8 cellular contexts compared by ENCODE assay signal in genomic region chr10:132408367-132408781, GRCh38. TPM values are rescaled to one million over a fixed set of nuclear protein-coding genes. Genes with fewer than 3 reads are reported as not detected.
DNase-seq lines count a peak whose midpoint lies in the region; ATAC-seq and TF ChIP-seq lines count a peak whose summit lies in the region.

No MANE protein-coding gene starts in this region.

- peak; percentile 42 for ATAC-seq in activated CD8-positive, alpha-beta memory T cell treated with anti-CD3 and anti-CD28 coated beads, Interleukin-2, amount 10 ng/mL, durations not matched to agents 7 days and 5 days

- peaks cover 4% of the 10 kb centered on the region for H3K36me3 Mint-ChIP-seq in activated CD8-positive, alpha-beta memory T cell treated with anti-CD3 and anti-CD28 coated beads, Interleukin-2, amount 10 ng/mL, durations not matched to agents 7 days and 5 days
- H3K36me3 Mint-ChIP-seq in mesothelial cell of epicardium, result peaks cover 6% of the 10 kb centered on the region
- peaks cover 4% of the 10 kb centered on the region for H3K36me3 Mint-ChIP-seq in type B pancreatic cell

- peak overlapping the region; percentile 59 for H3K27ac Mint-ChIP-seq in activated CD8-positive, alpha-beta memory T cell treated with anti-CD3 and anti-CD28 coated beads, Interleukin-2, amount 10 ng/mL, durations not matched to agents 7 days and 5 days
- H3K27ac Mint-ChIP-seq in mesothelial cell of epicardium, result peak overlapping the region; percentile 99
- H3K27ac Mint-ChIP-seq in type B pancreatic cell, result peak overlapping the region; percentile 99

- H3K4me1 ChIP-seq in duodenal mucosa (ENCODE audit: control insufficient read depth in 1 of 2, insufficient read depth in 2 of 2, low read length in 2 of 2), result peaks cover 43% of the 10 kb centered on the region in 2 donors
- H3K4me1 ChIP-seq in HAP-1, result no peaks in the 10 kb centered on the region; the same call in 1 of the 2 replicates

- TF ChIP-seq CTCF in mesothelial cell of epicardium (IDR thresholded peaks at IDR 0.05; ENCODE audit: unreplicated experiment) (no peak), type B pancreatic cell (conservative IDR thresholded peaks at IDR 0.05) (no peak)

- H3K4me3 ChIP-seq in duodenal mucosa (ENCODE audit: low read depth in 1 of 2, low read length in 2 of 2), result peak overlapping the region; percentile 50 to 51
- H3K4me3 ChIP-seq in HAP-1, result no peak overlapping the region

- peak overlapping the region; percentile 70 to 71 for H3K9ac ChIP-seq in duodenal mucosa (ENCODE audit: low read depth in 1 of 2, low read length in 2 of 2)

- CTCF ChIA-PET in activated CD8-positive, alpha-beta memory T cell treated with anti-CD3 and anti-CD28 coated beads, Interleukin-2, amount 10 ng/mL, durations not matched to agents 7 days and 5 days (lab: Charles Lee), result interaction anchor here (1.3 kb wide), 1 partner anchor 39 kb away, joined by 4 read pairs; no protein-coding TSS in a partner anchor

- no peaks in the 10 kb centered on the region for H3K27me3 Mint-ChIP-seq in activated CD8-positive, alpha-beta memory T cell treated with anti-CD3 and anti-CD28 coated beads, Interleukin-2, amount 10 ng/mL, durations not matched to agents 7 days and 5 days
- H3K27me3 Mint-ChIP-seq in mesothelial cell of epicardium (ENCODE audit: low read depth) (no peaks in the 10 kb centered on the region), type B pancreatic cell (no peaks in the 10 kb centered on the region)

- H3K27ac ChIP-seq in duodenal mucosa (ENCODE audit: low read depth, low read length), result peak overlapping the region; percentile 73

- H3K9me3 Mint-ChIP-seq in activated CD8-positive, alpha-beta memory T cell treated with anti-CD3 and anti-CD28 coated beads, Interleukin-2, amount 10 ng/mL, durations not matched to agents 7 days and 5 days (ENCODE audit: low read depth), result no peaks in the 10 kb centered on the region
- H3K9me3 Mint-ChIP-seq in mesothelial cell of epicardium, result no peaks in the 10 kb centered on the region
- no peaks in the 10 kb centered on the region for H3K9me3 Mint-ChIP-seq in type B pancreatic cell

- H3K27me3 ChIP-seq in duodenal mucosa (ENCODE audit: control insufficient read depth in 1 of 2, insufficient read depth in 2 of 2, low read length in 2 of 2), result no peaks in the 10 kb centered on the region
- H3K27me3 ChIP-seq in HAP-1 (ENCODE audit: low read depth), result no peaks in the 10 kb centered on the region

- H3K9me3 ChIP-seq in duodenal mucosa (ENCODE audit: control insufficient read depth in 1 of 2, low read length in 2 of 2) (no peaks in the 10 kb centered on the region), HAP-1 (no peaks in the 10 kb centered on the region)

- H3K36me3 ChIP-seq in duodenal mucosa (ENCODE audit: control insufficient read depth in 1 of 2, insufficient read depth in 2 of 2, low read length in 2 of 2) (peaks cover 0 to 14% of the 10 kb centered on the region in 2 donors), HAP-1 (replicated peaks) (peaks cover 23% of the 10 kb centered on the region)

- H3K4me1 Mint-ChIP-seq in activated CD8-positive, alpha-beta memory T cell treated with anti-CD3 and anti-CD28 coated beads, Interleukin-2, amount 10 ng/mL, durations not matched to agents 7 days and 5 days, result peaks cover 9% of the 10 kb centered on the region
- peaks cover 69% of the 10 kb centered on the region for H3K4me1 Mint-ChIP-seq in mesothelial cell of epicardium
- peaks cover 23% of the 10 kb centered on the region for H3K4me1 Mint-ChIP-seq in type B pancreatic cell (ENCODE audit: unreplicated experiment)

- DNase-seq in activated CD8-positive, alpha-beta memory T cell treated with anti-CD3 and anti-CD28 coated beads, Interleukin-2, amount 10 ng/mL, durations not matched to agents 7 days and 5 days, result no peak
- no peak for DNase-seq in activated CD8-positive, alpha-beta memory T cell treated with anti-CD3 and anti-CD28 coated beads, Interleukin-2, amount 50 U/mL, for 48 hours
- no peak for DNase-seq in mesothelial cell of epicardium (ENCODE audit: low spot score in 2 of 2, unreplicated experiment in 2 of 2)
- DNase-seq in type B pancreatic cell (ENCODE audit: extremely low spot score, unreplicated experiment), result no peak
- no peak for DNase-seq in HAP-1 (ENCODE audit: low spot score in 2 of 2)
- no peak for DNase-seq in COLO829 (ENCODE audit: low spot score)
- DNase-seq in cerebellar nuclear complex (lab: John Stamatoyannopoulos, UW), result no peak

- in situ Hi-C loops in HAP-1 (cut with MboI; ENCODE audit: low sequenced_read_pairs), result no loop called here

- no peak overlapping the region for H3K4me3 Mint-ChIP-seq in activated CD8-positive, alpha-beta memory T cell treated with anti-CD3 and anti-CD28 coated beads, Interleukin-2, amount 10 ng/mL, durations not matched to agents 7 days and 5 days
- H3K4me3 Mint-ChIP-seq in mesothelial cell of epicardium, result peak overlapping the region; percentile 60
- peak overlapping the region; percentile 81 for H3K4me3 Mint-ChIP-seq in type B pancreatic cell

RNA-seq across cellular contexts. Expression of gene PWWP2B, which starts 11.4 kb away (rescaled TPM):
- total RNA-seq in activated CD8-positive, alpha-beta memory T cell treated with anti-CD3 and anti-CD28 coated beads, Interleukin-2, amount 10 ng/mL, durations not matched to agents 7 days and 5 days, result 10 to 100 TPM in 1 of 2 experiments, 1 to 10 TPM in 1; 6.9 to 12.8 TPM
- 23.9 to 24.7 TPM (median 24.2 TPM) in 3 replicates for total RNA-seq in mesothelial cell of epicardium
- 22.6 and 41.4 TPM in 2 replicates for total RNA-seq in type B pancreatic cell (ENCODE audit: low replicate concordance)
